Comparison of ENCODE assay signal across 8 cellular contexts in genomic region chr14:77151245-77151644, GRCh38. TPM values are rescaled to one million over a fixed set of nuclear protein-coding genes. Genes with fewer than 3 reads are reported as not detected.
DNase-seq lines count a peak whose midpoint lies in the region; ATAC-seq, FAIRE-seq and TF ChIP-seq lines count a peak whose summit lies in the region.

No MANE protein-coding gene starts in this region.

- dilution Hi-C loops in endothelial cell of umbilical vein (cut with MboI; ENCODE audit: extremely low pct_ligation_motif_present, low sequenced_read_pairs): no loop called here

- no peak overlapping the region for H3K4me2 ChIP-seq in endothelial cell of umbilical vein (ENCODE audit: insufficient read depth, low read length)

- TF ChIP-seq CTCF in left ventricle myocardium inferior (IDR thresholded peaks at IDR 0.05; ENCODE audit: borderline replicate concordance) (peak; percentile 42), right atrium auricular region (IDR thresholded peaks at IDR 0.05) (peak in 1 of 2 donors; percentile 45), endothelial cell of umbilical vein (IDR thresholded peaks at IDR 0.05; ENCODE audit: extremely low read depth in 1 of 2, insufficient read depth in 1 of 2, low read depth in 1 of 2, low read length in 2 of 2) (peak; percentile 69), thyroid gland (IDR thresholded peaks at IDR 0.05) (peak in 4 of 6 experiments; percentile 27 to 47 (median 34))

- H3K4me1 ChIP-seq in left ventricle myocardium inferior (peaks cover 9% of the 10 kb centered on the region), right atrium auricular region (no peaks in the 10 kb centered on the region), endothelial cell of umbilical vein (ENCODE audit: control insufficient read depth, extremely low read depth, insufficient read depth, low read length) (no peaks in the 10 kb centered on the region), thyroid gland (no peaks in the 10 kb centered on the region)

- BruUV-seq in endothelial cell of umbilical vein (replicated peaks; lab: Mats Ljungman, UMichigan): no TSS peak

- H3K27me3 ChIP-seq in left ventricle myocardium inferior (ENCODE audit: low read depth): peaks cover 57% of the 10 kb centered on the region
- H3K27me3 ChIP-seq in right atrium auricular region: no peaks in the 10 kb centered on the region
- peaks cover 18 to 27% of the 10 kb centered on the region in 2 experiments for H3K27me3 ChIP-seq in endothelial cell of umbilical vein (ENCODE audit: control insufficient read depth in 2 of 2, insufficient read depth in 2 of 2, low read length in 2 of 2)
- no peaks in the 10 kb centered on the region for H3K27me3 ChIP-seq in thyroid gland

- H3K27ac ChIP-seq in left ventricle myocardium inferior (replicated peaks): no peak overlapping the region
- H3K27ac ChIP-seq in right atrium auricular region: no peak overlapping the region
- no peak overlapping the region for H3K27ac ChIP-seq in endothelial cell of umbilical vein (ENCODE audit: insufficient read depth, low read depth, low read length)
- no peak overlapping the region for H3K27ac ChIP-seq in thyroid gland

- no peaks in the 10 kb centered on the region for H3K79me2 ChIP-seq in endothelial cell of umbilical vein (ENCODE audit: control insufficient read depth, insufficient read depth, low read length)

- no peak overlapping the region for H2AFZ ChIP-seq in endothelial cell of umbilical vein (ENCODE audit: low read depth, low read length)

- H3K9me3 ChIP-seq in left ventricle myocardium inferior (replicated peaks) (no peaks in the 10 kb centered on the region), right atrium auricular region (no peaks in the 10 kb centered on the region), endothelial cell of umbilical vein (replicated peaks; ENCODE audit: control insufficient read depth, insufficient read depth, low read length) (no peaks in the 10 kb centered on the region), thyroid gland (no peaks in the 10 kb centered on the region)

- DNase-seq in left ventricle myocardium inferior: no peak
- DNase-seq in right atrium auricular region (ENCODE audit: low spot score): no peak
- peak; percentile 84 for DNase-seq in NCI-H69 (lab: John Stamatoyannopoulos, UW)
- peak; percentile 34 for DNase-seq in endothelial cell of umbilical vein (ENCODE audit: low read depth, low spot score)
- DNase-seq in thyroid gland: peak in 1 of 2 donors; percentile 9
- DNase-seq in T-helper 1 cell: no peak
- DNase-seq in activated gamma-delta T cell treated with Interleukin-2 at 50 U/mL for 16 hours: no peak

- intact Hi-C loops in left ventricle myocardium inferior (cut with micrococcal nuclease) (no loop called here), endothelial cell of umbilical vein (cut with micrococcal nuclease) (loop anchor here (1.0 to 10.0 kb wide), 4 partner anchors 275 to 404 kb away; partner anchors contain the start of genes AHSA1 and VIPAS39), thyroid gland (cut with DNase I) (loop anchor here (10.0 kb wide), 1 partner anchor 164 kb away; no protein-coding TSS in a partner anchor)

- POLR2A ChIA-PET in endothelial cell of umbilical vein (lab: Charles Lee): no interaction called here

- H4K20me1 ChIP-seq in endothelial cell of umbilical vein (replicated peaks; ENCODE audit: control insufficient read depth, extremely low read depth, insufficient read depth, low read length): no peaks in the 10 kb centered on the region

- H3K4me3 ChIP-seq in left ventricle myocardium inferior: no peak overlapping the region
- H3K4me3 ChIP-seq in right atrium auricular region: no peak overlapping the region
- no peak overlapping the region for H3K4me3 ChIP-seq in endothelial cell of umbilical vein (replicated peaks in 1 of 3; ENCODE audit: insufficient read depth in 1 of 3, low read depth in 1 of 3, low read length in 3 of 3)
- no peak overlapping the region for H3K4me3 ChIP-seq in thyroid gland (replicated peaks in 1 of 3)

- WGBS in thyroid gland, 2 donors: 2% methylated on average over 5 of the region's 5 CpGs

- H3K36me3 ChIP-seq in left ventricle myocardium inferior (no peaks in the 10 kb centered on the region), right atrium auricular region (no peaks in the 10 kb centered on the region), endothelial cell of umbilical vein (ENCODE audit: control insufficient read depth in 2 of 2, extremely low read depth in 1 of 2, insufficient read depth in 2 of 2, low read length in 2 of 2) (no peaks in the 10 kb centered on the region), thyroid gland (no peaks in the 10 kb centered on the region)

- H3K9me1 ChIP-seq in endothelial cell of umbilical vein (replicated peaks; ENCODE audit: control insufficient read depth, extremely low read depth, insufficient read depth, low read length): no peaks in the 10 kb centered on the region

- no peak overlapping the region for H3K9ac ChIP-seq in endothelial cell of umbilical vein (replicated peaks; ENCODE audit: extremely low read depth, insufficient read depth, low read length)

- no peak for TF ChIP-seq POLR2A in endothelial cell of umbilical vein (IDR thresholded peaks at IDR 0.05; ENCODE audit: low read depth, low read length)
- TF ChIP-seq POLR2A in thyroid gland (IDR thresholded peaks at IDR 0.05): no peak

- ATAC-seq in HG03457 (IDR thresholded peaks at IDR 0.05; ENCODE audit: unreplicated experiment): no peak

- CTCF ChIA-PET in endothelial cell of umbilical vein (lab: Charles Lee): interaction anchor here (0.7 to 8.9 kb wide), 36 partner anchors 9 to 1416 kb away, joined by 3 to 212 read pairs (median 4); partner anchors contain the start of genes GSTZ1, POMT2, SAMD15 and TMED8

- FAIRE-seq in endothelial cell of umbilical vein (lab: Jason Lieb, UNC): peak; percentile 59

TF ChIP-seq in endothelial cell of umbilical vein, 7 proteins besides CTCF, POLR2A, EP300 and RAD21:
- no peak for TF ChIP-seq JUN (IDR thresholded peaks at IDR 0.05; ENCODE audit: borderline replicate concordance, insufficient read depth, insufficient read length, low read depth)
- TF ChIP-seq GATA2 (IDR thresholded peaks at IDR 0.05; ENCODE audit: insufficient read depth, insufficient read length, low read depth, low read length): no peak
- no peak for TF ChIP-seq FOS (IDR thresholded peaks at IDR 0.05; ENCODE audit: borderline replicate concordance, insufficient read depth, low read length)
- no peak for TF ChIP-seq MYC (IDR thresholded peaks at IDR 0.05; ENCODE audit: low read depth, low read length)

RNA-seq across cellular contexts. Expression of gene ZDHHC22, which starts 9.7 kb away (rescaled TPM):
- total RNA-seq in left ventricle myocardium inferior: not detected
- total RNA-seq in right atrium auricular region: not detected
- 0.24 and 0.28 TPM in 2 replicates for total RNA-seq in endothelial cell of umbilical vein
- polyA plus RNA-seq in endothelial cell of umbilical vein: 0.03 and 0.08 TPM in 2 replicates
- 0.03 and 0.04 TPM in 2 replicates for polyA plus RNA-seq in endothelial cell of umbilical vein (2011; cell fraction: cytosol; rRNA removed)
- 0.06 TPM in 1 of 2 replicates, not detected in the other for polyA plus RNA-seq in endothelial cell of umbilical vein (2011; cell fraction: nucleus; rRNA removed)
- polyA plus RNA-seq in endothelial cell of umbilical vein (2012): 0.04 TPM in 1 of 2 replicates, not detected in the other
- polyA minus RNA-seq in endothelial cell of umbilical vein: 0.04 TPM in 1 of 2 replicates, not detected in the other
- polyA minus RNA-seq in endothelial cell of umbilical vein (2011; cell fraction: cytosol; rRNA and poly(A)+ RNA removed): not detected
- polyA minus RNA-seq in endothelial cell of umbilical vein (2011; cell fraction: nucleus; rRNA and poly(A)+ RNA removed): not detected in 2 replicates
- not detected for total RNA-seq in thyroid gland

RNA-seq across cellular contexts. Expression of gene TMEM63C, which starts 30.4 kb away (rescaled TPM):
- total RNA-seq in left ventricle myocardium inferior (0.63 TPM), right atrium auricular region (under 1 TPM in 1 of 2 donors, not detected in 1; 0.04 TPM), endothelial cell of umbilical vein (not detected in 2 replicates), thyroid gland (1 to 10 TPM in 1 of 4 donors, under 1 TPM in 3; 0.13 to 4.1 (median 0.54) TPM)
- polyA plus RNA-seq in endothelial cell of umbilical vein: not detected in 2 replicates
- not detected in 2 replicates for polyA plus RNA-seq in endothelial cell of umbilical vein (2011; cell fraction: cytosol; rRNA removed)
- polyA plus RNA-seq in endothelial cell of umbilical vein (2011; cell fraction: nucleus; rRNA removed): not detected in 2 replicates
- not detected in 2 replicates for polyA plus RNA-seq in endothelial cell of umbilical vein (2012)
- not detected in 2 replicates for polyA minus RNA-seq in endothelial cell of umbilical vein
- not detected for polyA minus RNA-seq in endothelial cell of umbilical vein (2011; cell fraction: cytosol; rRNA and poly(A)+ RNA removed)
- polyA minus RNA-seq in endothelial cell of umbilical vein (2011; cell fraction: nucleus; rRNA and poly(A)+ RNA removed): not detected in 2 replicates

RNA-seq across cellular contexts. Expression of gene CIPC, which starts 53.2 kb away (rescaled TPM):
- 70.3 TPM for total RNA-seq in left ventricle myocardium inferior
- 10 to 100 TPM; 64.7 to 87.8 TPM for total RNA-seq in right atrium auricular region
- total RNA-seq in endothelial cell of umbilical vein: 17.4 and 17.7 TPM in 2 replicates
- polyA plus RNA-seq in endothelial cell of umbilical vein: 7.6 and 8.8 TPM in 2 replicates
- 9.0 and 9.6 TPM in 2 replicates for polyA plus RNA-seq in endothelial cell of umbilical vein (2011; cell fraction: cytosol; rRNA removed)
- 7.7 and 8.8 TPM in 2 replicates for polyA plus RNA-seq in endothelial cell of umbilical vein (2011; cell fraction: nucleus; rRNA removed)
- 8.7 and 10.6 TPM in 2 replicates for polyA plus RNA-seq in endothelial cell of umbilical vein (2012)
- polyA minus RNA-seq in endothelial cell of umbilical vein: 16.4 and 17.6 TPM in 2 replicates
- 8.1 TPM for polyA minus RNA-seq in endothelial cell of umbilical vein (2011; cell fraction: cytosol; rRNA and poly(A)+ RNA removed)
- 6.1 and 9.5 TPM in 2 replicates for polyA minus RNA-seq in endothelial cell of umbilical vein (2011; cell fraction: nucleus; rRNA and poly(A)+ RNA removed)
- total RNA-seq in thyroid gland: 10 to 100 TPM; 37.6 to 59.5 (median 44.6) TPM

Comparison
In these comparisons a context has a peak if more than half of its experiments do, and no peak if none do; other contexts are left out.
1. DNase-seq: peak in NCI-H69 (single experiment) and endothelial cell of umbilical vein (single experiment); none in left ventricle myocardium inferior (single experiment), right atrium auricular region (single experiment), T-helper 1 cell (0 of 5) and activated gamma-delta T cell treated with Interleukin-2 at 50 U/mL for 16 hours (single experiment).